In genomic region chr15:66696770-66697169, GRCh38 we compare ENCODE assay signal across 28 cellular contexts. TPM values are rescaled to one million over a fixed set of nuclear protein-coding genes. Genes with fewer than 3 reads are reported as not detected.
A peak's percentile ranks its signal among the peaks of the same experiment; 100 is the strongest.
DNase-seq lines count a peak whose midpoint lies in the region; ATAC-seq, FAIRE-seq and TF ChIP-seq lines count a peak whose summit lies in the region.
"Had no signal": no experiment of that assay in that cellular context is flagged by ENCODE, and none has a peak within 500 bp of the region (broad histone marks: within the 10 kb centered on the region; RNA-seq: fewer than 3 reads in every experiment).

No MANE protein-coding gene starts in this region.

- no peak overlapping the region for H3K4me3 Mint-ChIP-seq in mesothelial cell of epicardium
- no peak overlapping the region for H3K4me3 Mint-ChIP-seq in stimulated activated naive B cell treated with anti-CD40 and anti-IgM and Interleukin-4, amounts not matched to agents 10 μg/mL and 1 μg/mL and 100 μg/mL, for 72 hours
- H3K4me3 Mint-ChIP-seq: CD14-positive monocyte; CD4-positive, alpha-beta memory T cell had no signal

- H2BK12ac ChIP-seq in mesenchymal stem cell (ENCODE audit: low read length in 2 of 2): peak overlapping the region; percentile 30 to 83

- WGBS in K562 (ENCODE audit: insufficient coverage, low coverage, missing lambda C conversion rate): 64% methylated on average over 4 of the region's 4 CpGs
- 95% methylated on average over 4 of the region's 4 CpGs for WGBS in mesenchymal stem cell

- DNase-seq in K562 (ENCODE audit: extremely low read depth in 1 of 4, low spot score in 3 of 4) (no peak), mesenchymal stem cell (no peak), mesothelial cell of epicardium (ENCODE audit: low spot score in 2 of 2, unreplicated experiment in 2 of 2) (no peak), OCI-M2 (lab: John Stamatoyannopoulos, UW; ENCODE audit: unreplicated experiment) (no peak), kidney tubule cell (ENCODE audit: low spot score) (no peak), MM.1S (no peak)
- DNase-seq in stimulated activated naive B cell treated with anti-CD40 and anti-IgM and Interleukin-4, amounts not matched to agents 10 μg/mL and 1 μg/mL and 100 μg/mL, for 72 hours: no peak
- DNase-seq: 8988T; ACHN; BE2C; C1 segment of cervical spinal cord; CD4-positive, alpha-beta memory T cell; CD4-positive, CD25-positive, alpha-beta regulatory T cell; CD8-positive, alpha-beta memory T cell; COR-L47; DMS 273 treated with DMSO at 0.1 percent for 48 hours; DMS153; DMS53; DMS79; DND-41; EL; GDM1 had no signal

- H3K36me3 Mint-ChIP-seq in mesothelial cell of epicardium: no peaks in the 10 kb centered on the region
- H3K36me3 Mint-ChIP-seq in stimulated activated naive B cell treated with anti-CD40 and anti-IgM and Interleukin-4, amounts not matched to agents 10 μg/mL and 1 μg/mL and 100 μg/mL, for 72 hours: no peaks in the 10 kb centered on the region
- H3K36me3 Mint-ChIP-seq: CD14-positive monocyte; CD4-positive, alpha-beta memory T cell; CD4-positive, CD25-positive, alpha-beta regulatory T cell; CD8-positive, alpha-beta memory T cell had no signal

- H3K4me2 ChIP-seq in K562 (ENCODE audit: insufficient read depth, low read length) (no peak overlapping the region), mesenchymal stem cell (ENCODE audit: low read length, poor library complexity, severe bottlenecking) (no peak overlapping the region), MM.1S (ENCODE audit: low read depth, low read length) (no peak overlapping the region)
- H3K4me2 ChIP-seq: BLaER1 had no signal

- H3K18ac ChIP-seq in mesenchymal stem cell (ENCODE audit: low read depth in 1 of 2, low read length in 2 of 2): no peak overlapping the region

- H4K20me1 ChIP-seq in K562 (replicated peaks; ENCODE audit: control insufficient read depth, insufficient read depth, low read length): no peaks in the 10 kb centered on the region
- no peaks in the 10 kb centered on the region for H4K20me1 ChIP-seq in MM.1S (ENCODE audit: insufficient read depth, low read length)
- H4K20me1 ChIP-seq: BLaER1 had no signal

- peaks cover 14% of the 10 kb centered on the region for H3K79me2 ChIP-seq in K562 (ENCODE audit: control insufficient read depth, insufficient read depth, low read length)
- H3K79me2 ChIP-seq in MM.1S (ENCODE audit: low read length): no peaks in the 10 kb centered on the region

- no peak for TF ChIP-seq CTCF in K562 (IDR thresholded peaks at IDR 0.05 in 2 of 3, conservative IDR thresholded peaks at IDR 0.05 in 1 of 3; ENCODE audit: insufficient read depth in 2 of 3, low read depth in 1 of 3, low read length in 3 of 3)
- TF ChIP-seq CTCF in mesothelial cell of epicardium (IDR thresholded peaks at IDR 0.05; ENCODE audit: unreplicated experiment): no peak
- TF ChIP-seq CTCF in MM.1S (IDR thresholded peaks at IDR 0.05; ENCODE audit: low read length): no peak

- H2BK120ac ChIP-seq in mesenchymal stem cell (ENCODE audit: low read depth, low read length): no peak overlapping the region

- no peak for TF ChIP-seq POLR2A in K562 (conservative IDR thresholded peaks at IDR 0.05)

- no peak for TF ChIP-seq RAD21 in K562 (CRISPR knock-in tag; conservative IDR thresholded peaks at IDR 0.05 in 1 of 2, IDR thresholded peaks at IDR 0.05 in 1 of 2)

- no peak overlapping the region for H3K4ac ChIP-seq in mesenchymal stem cell (ENCODE audit: low read depth in 1 of 2, low read length in 2 of 2)

- CTCF ChIA-PET in K562 (lab: Yijun Ruan, JAX; ENCODE audit: low intra/inter-chr PET ratio): no interaction called here

- ATAC-seq in K562: no peak
- ATAC-seq in stimulated activated naive B cell treated with anti-CD40 and anti-IgM and Interleukin-4, amounts not matched to agents 10 μg/mL and 1 μg/mL and 100 μg/mL, for 72 hours (replicated peaks): no peak
- ATAC-seq: GM12878 had no signal

- H3K27me3 Mint-ChIP-seq in mesothelial cell of epicardium (ENCODE audit: low read depth): no peaks in the 10 kb centered on the region
- peaks cover under 1 to 2% of the 10 kb centered on the region in 2 donors for H3K27me3 Mint-ChIP-seq in stimulated activated naive B cell treated with anti-CD40 and anti-IgM and Interleukin-4, amounts not matched to agents 10 μg/mL and 1 μg/mL and 100 μg/mL, for 72 hours

- no peak for FAIRE-seq in K562 (lab: Jason Lieb, UNC)
- FAIRE-seq: A204.1, GM12878, GM12892, GM18507 had no signal

- H2AK5ac ChIP-seq in mesenchymal stem cell (ENCODE audit: low read length, severe bottlenecking): no peak overlapping the region

- H3K9me3 ChIP-seq in K562 (replicated peaks; ENCODE audit: control insufficient read depth, insufficient read depth, low read depth, low read length) (no peaks in the 10 kb centered on the region), mesenchymal stem cell (ENCODE audit: control insufficient read depth, low read length) (no peaks in the 10 kb centered on the region), MM.1S (replicated peaks; ENCODE audit: insufficient read depth, low read length) (no peaks in the 10 kb centered on the region)
- H3K9me3 ChIP-seq: BE2C, BLaER1 had no signal

- no peak overlapping the region for H2AFZ ChIP-seq in K562 (ENCODE audit: low read depth, low read length)
- no peak overlapping the region for H2AFZ ChIP-seq in mesenchymal stem cell (ENCODE audit: low read depth, low read length)
- H2AFZ ChIP-seq in MM.1S (ENCODE audit: low read length): no peak overlapping the region

- H2BK5ac ChIP-seq in mesenchymal stem cell (ENCODE audit: low read depth, low read length, poor library complexity, severe bottlenecking): no peak overlapping the region

- no peaks in the 10 kb centered on the region for H3K9me1 ChIP-seq in K562 (ENCODE audit: control insufficient read depth, insufficient read depth, low read length)

- no peaks in the 10 kb centered on the region for H3K9me2 ChIP-seq in MM.1S (replicated peaks; ENCODE audit: insufficient read depth, low read length)

- H4K8ac ChIP-seq in mesenchymal stem cell (ENCODE audit: low read length): no peak overlapping the region

- no peak overlapping the region for H4K91ac ChIP-seq in mesenchymal stem cell (ENCODE audit: low read length)

- H3K27ac Mint-ChIP-seq in mesothelial cell of epicardium: peak overlapping the region; percentile 31
- no peak overlapping the region for H3K27ac Mint-ChIP-seq in stimulated activated naive B cell treated with anti-CD40 and anti-IgM and Interleukin-4, amounts not matched to agents 10 μg/mL and 1 μg/mL and 100 μg/mL, for 72 hours
- H3K27ac Mint-ChIP-seq: CD14-positive monocyte had no signal

- peaks cover 5% of the 10 kb centered on the region; the same call in 1 of the 3 replicates for H3K36me3 ChIP-seq in K562 (ENCODE audit: control insufficient read depth, insufficient read depth, low read length)
- no peaks in the 10 kb centered on the region for H3K36me3 ChIP-seq in mesenchymal stem cell (ENCODE audit: control insufficient read depth in 1 of 2, insufficient read depth in 2 of 2, low read depth in 1 of 2, low read length in 2 of 2)
- no peaks in the 10 kb centered on the region for H3K36me3 ChIP-seq in MM.1S (replicated peaks; ENCODE audit: insufficient read depth, low read length)
- H3K36me3 ChIP-seq: BE2C, BLaER1 had no signal

- peaks cover 35% of the 10 kb centered on the region for H3K4me1 Mint-ChIP-seq in mesothelial cell of epicardium
- H3K4me1 Mint-ChIP-seq in stimulated activated naive B cell treated with anti-CD40 and anti-IgM and Interleukin-4, amounts not matched to agents 10 μg/mL and 1 μg/mL and 100 μg/mL, for 72 hours: peaks cover 20 to 27% of the 10 kb centered on the region in 2 donors

- no peaks in the 10 kb centered on the region for H3K79me1 ChIP-seq in mesenchymal stem cell (replicated peaks; ENCODE audit: low read length, poor library complexity, severe bottlenecking)

- in situ Hi-C loops in K562 (cut with MboI): no loop called here

- H3K9ac ChIP-seq in K562 (ENCODE audit: insufficient read depth in 1 of 2, low read depth in 2 of 2, low read length in 2 of 2) (no peak overlapping the region; a peak in 1 of 4 replicates), mesenchymal stem cell (ENCODE audit: low read length) (no peak overlapping the region), MM.1S (ENCODE audit: low read length) (no peak overlapping the region)
- H3K9ac ChIP-seq: BLaER1 had no signal

- H3K9me3 Mint-ChIP-seq in mesothelial cell of epicardium: no peaks in the 10 kb centered on the region
- no peaks in the 10 kb centered on the region for H3K9me3 Mint-ChIP-seq in stimulated activated naive B cell treated with anti-CD40 and anti-IgM and Interleukin-4, amounts not matched to agents 10 μg/mL and 1 μg/mL and 100 μg/mL, for 72 hours
- H3K9me3 Mint-ChIP-seq: CD14-positive monocyte; CD4-positive, alpha-beta memory T cell; CD4-positive, CD25-positive, alpha-beta regulatory T cell; CD8-positive, alpha-beta memory T cell had no signal

- no peak overlapping the region for H2BK15ac ChIP-seq in mesenchymal stem cell (ENCODE audit: low read depth, poor library complexity, severe bottlenecking)

- intact Hi-C loops in K562 (cut with micrococcal nuclease): no loop called here

- H3K4me3 ChIP-seq in K562 (no peak overlapping the region), mesenchymal stem cell (ENCODE audit: insufficient read depth in 1 of 2, low read depth in 1 of 2, low read length in 2 of 2) (no peak overlapping the region), MM.1S (ENCODE audit: low read length) (no peak overlapping the region)
- H3K4me3 ChIP-seq: BLaER1, GM12878 had no signal

- H3K14ac ChIP-seq in mesenchymal stem cell (ENCODE audit: low read length in 2 of 2): no peak overlapping the region

- POLR2A ChIA-PET in K562 (lab: Yijun Ruan, JAX): interaction anchor here (0.6 to 1.0 kb wide), 4 partner anchors 9 to 154 kb away, joined by 3 to 4 read pairs (median 4); no protein-coding TSS in a partner anchor

- no peak overlapping the region for H3K23ac ChIP-seq in mesenchymal stem cell (ENCODE audit: low read length in 2 of 2)

- H3F3A ChIP-seq in MM.1S (ENCODE audit: insufficient read depth, low read length): peaks cover 11% of the 10 kb centered on the region; the same call in 1 of the 2 replicates

- no TSS peak for BruUV-seq in K562 (replicated peaks; lab: Mats Ljungman, UMichigan)

- H3K4me1 ChIP-seq in K562 (replicated peaks in 1 of 2; ENCODE audit: control insufficient read depth in 2 of 2, insufficient read depth in 2 of 2, low read length in 2 of 2) (peaks cover 9 to 11% of the 10 kb centered on the region in 2 experiments; a peak in 3 of 5 replicates), mesenchymal stem cell (ENCODE audit: control insufficient read depth, insufficient read depth, low read depth, low read length) (peaks cover 8% of the 10 kb centered on the region), MM.1S (ENCODE audit: low read length) (peaks cover 4% of the 10 kb centered on the region; the same call in 1 of the 2 replicates)

- no peak for TF ChIP-seq EP300 in K562 (IDR thresholded peaks at IDR 0.05; ENCODE audit: low read length)

- no peaks in the 10 kb centered on the region for H3K27me3 ChIP-seq in K562 (ENCODE audit: control insufficient read depth in 2 of 2, insufficient read depth in 2 of 2, low read length in 2 of 2)
- H3K27me3 ChIP-seq in mesenchymal stem cell (ENCODE audit: control insufficient read depth in 1 of 2, insufficient read depth in 1 of 2, low read length in 2 of 2): no peaks in the 10 kb centered on the region
- H3K27me3 ChIP-seq in MM.1S (replicated peaks; ENCODE audit: insufficient read depth, low read length): no peaks in the 10 kb centered on the region
- H3K27me3 ChIP-seq: BE2C had no signal

- no peak overlapping the region for H3K27ac ChIP-seq in K562 (ENCODE audit: extremely low read depth, low read depth, low read length)
- H3K27ac ChIP-seq in mesenchymal stem cell (ENCODE audit: low read length, poor library complexity, severe bottlenecking): no peak overlapping the region
- H3K27ac ChIP-seq in MM.1S (ENCODE audit: low read length): no peak overlapping the region
- H3K27ac ChIP-seq: BLaER1 had no signal

RNA-seq across cellular contexts. Expression of gene SMAD6, which starts 5.3 kb away (rescaled TPM):
- total RNA-seq in K562 (2011; cell fraction: chromatin; rRNA removed; ENCODE audit: low replicate concordance): 54.6 and 73.2 TPM in 2 replicates
- total RNA-seq in K562 (2011; cell fraction: nucleolus; rRNA removed): 34.3 and 36.4 TPM in 2 replicates
- 49.6 and 69.7 TPM in 2 replicates for total RNA-seq in K562 (2011; cell fraction: nucleoplasm; rRNA removed)
- total RNA-seq in K562 (2014; rRNA removed) (11.3 and 14.5 TPM in 2 replicates), K562 (2014; rRNA removed; fragmentation: Illumina TruSeq; extraction: Trizol) (1.7 and 2.5 TPM in 2 replicates), K562 (2015; rRNA removed; fragmentation: Illumina TruSeq; extraction: Trizol) (3.7 and 4.1 TPM in 2 replicates), K562 (2021) (14.2 and 15.5 TPM in 2 replicates), mesothelial cell of epicardium (164 to 176 TPM (median 176 TPM) in 3 replicates)
- polyA plus RNA-seq in K562 (2011; rRNA removed) (5.3 and 9.2 TPM in 2 replicates), K562 (2014; fragmentation: Illumina TruSeq; extraction: Trizol) (1.1 and 1.4 TPM in 2 replicates), K562 (2014; fragmentation: Nextera tagmentation; extraction: Ambion mirVana) (under 1 TPM; 0.10 to 0.13 TPM), K562 (2014; rRNA removed) (4.6 and 6.9 TPM in 2 replicates)
- polyA plus RNA-seq in K562 (2011; cell fraction: cytosol; rRNA removed): 4.6 and 10.2 TPM in 2 replicates
- polyA plus RNA-seq in K562 (2011; cell fraction: nucleus; rRNA removed): 10.8 and 14.0 TPM in 2 replicates
- polyA plus RNA-seq in K562 (2012): 7.4 and 21.2 TPM in 2 replicates
- polyA minus RNA-seq in K562 (2011; rRNA and poly(A)+ RNA removed): 7.7 and 9.1 TPM in 2 replicates
- polyA minus RNA-seq in K562 (2011; cell fraction: cytosol; rRNA and poly(A)+ RNA removed): 12.8 and 25.8 TPM in 2 replicates
- 13.9 and 32.1 TPM in 2 replicates for polyA minus RNA-seq in K562 (2011; cell fraction: nucleus; rRNA and poly(A)+ RNA removed)
- polyA plus RNA-seq in mesenchymal stem cell (2013, experiment 1 of 2): 5.5 TPM
- polyA plus RNA-seq in mesenchymal stem cell (2013, experiment 2 of 2): 5.6 TPM
- polyA plus RNA-seq: CD14-positive monocyte; CD4-positive, alpha-beta memory T cell; CD4-positive, CD25-positive, alpha-beta regulatory T cell; CD8-positive, alpha-beta memory T cell had no signal
